Comparison of ENCODE assay signal across 9 cellular contexts in genomic region chr3:123489400-123490004, GRCh38. TPM values are rescaled to one million over a fixed set of nuclear protein-coding genes. Genes with fewer than 3 reads are reported as not detected.
DNase-seq lines count a peak whose midpoint lies in the region; ATAC-seq, FAIRE-seq and TF ChIP-seq lines count a peak whose summit lies in the region.
"Had no signal": no experiment of that assay in that cellular context is flagged by ENCODE, and none has a peak within 500 bp of the region (broad histone marks: within the 10 kb centered on the region; RNA-seq: fewer than 3 reads in every experiment).

No MANE protein-coding gene starts in this region.

- peaks cover 9 to 19% of the 10 kb centered on the region in 2 donors for H3K4me1 Mint-ChIP-seq in effector memory CD8-positive, alpha-beta T cell (ENCODE audit: low read depth in 2 of 2)

- POLR2A ChIA-PET in A549 (lab: Yijun Ruan, JAX) = no interaction called here

- H3K27me3 Mint-ChIP-seq in effector memory CD8-positive, alpha-beta T cell = peaks cover 6 to 12% of the 10 kb centered on the region in 2 donors

- no peaks in the 10 kb centered on the region for H3K9me3 ChIP-seq in A549

- H3K4me1 ChIP-seq in A549 = no peaks in the 10 kb centered on the region

- TF ChIP-seq EP300 in A549 (IDR thresholded peaks at IDR 0.05) = no peak

- no peak overlapping the region for H3K4me3 Mint-ChIP-seq in effector memory CD8-positive, alpha-beta T cell

- H3K4me2 ChIP-seq in A549 = no peak overlapping the region

- CTCF ChIA-PET in A549 (lab: Yijun Ruan, JAX) = interaction anchor here (0.6 to 12.9 kb wide), 40 partner anchors 9 to 408 kb away, joined by 3 to 189 read pairs (median 4); partner anchors contain the start of gene ADCY5

- TF ChIP-seq CTCF in A549 (IDR thresholded peaks at IDR 0.05) (peak; percentile 87), GM12874 (IDR thresholded peaks at IDR 0.05; ENCODE audit: insufficient read depth, low read depth, low read length) (peak; percentile 85), WI38 (IDR thresholded peaks at IDR 0.05; ENCODE audit: low read depth, low read length) (peak; percentile 94)

- no peak overlapping the region for H3K27ac Mint-ChIP-seq in effector memory CD8-positive, alpha-beta T cell

- DNase-seq in A549 (ENCODE audit: low read depth in 1 of 2, low spot score in 1 of 2) = peak; percentile 60 to 68
- peak; percentile 22 for DNase-seq in NCI-H2107 (lab: John Stamatoyannopoulos, UW)
- DNase-seq in effector memory CD8-positive, alpha-beta T cell = peak; percentile 15 to 46 (median 21)
- peak; percentile 82 for DNase-seq in medulla oblongata (ENCODE audit: extremely low spot score)
- DNase-seq in stimulated activated naive CD4-positive, alpha-beta T cell treated with Interleukin-2 at 50 U/mL for 16 hours (lab: John Stamatoyannopoulos, UW) = peak; percentile 0

- ATAC-seq in A549 (peak; percentile 81 to 88), GM18868 (IDR thresholded peaks at IDR 0.05; ENCODE audit: unreplicated experiment) (no peak)
- no peak for ATAC-seq in effector memory CD8-positive, alpha-beta T cell (replicated peaks)

- FAIRE-seq in A549 (lab: Jason Lieb, UNC) = no peak
- FAIRE-seq: islet of Langerhans had no signal

- 9% methylated on average over 8 of the region's 8 CpGs for WGBS in A549 (ENCODE audit: missing lambda C conversion rate)

- TF ChIP-seq RAD21 in A549 (conservative IDR thresholded peaks at IDR 0.05 in 1 of 2, IDR thresholded peaks at IDR 0.05 in 1 of 2) = peak; percentile 92 to 94

- no peaks in the 10 kb centered on the region for H3K9me3 Mint-ChIP-seq in effector memory CD8-positive, alpha-beta T cell

- TF ChIP-seq POLR2A in A549 (IDR thresholded peaks at IDR 0.05; ENCODE audit: low read length) = no peak

- H3K27ac ChIP-seq in A549 = no peak overlapping the region

- H3K36me3 Mint-ChIP-seq in effector memory CD8-positive, alpha-beta T cell (ENCODE audit: insufficient read depth) = peaks cover 6% of the 10 kb centered on the region

- no peak overlapping the region for H3K4me3 ChIP-seq in A549
- no peak overlapping the region for H3K4me3 ChIP-seq in WI38 (ENCODE audit: low read depth, low read length)

TF ChIP-seq in A549, 52 proteins besides CTCF, POLR2A, EP300 and RAD21:
- no peak for TF ChIP-seq KDM1A (IDR thresholded peaks at IDR 0.05; ENCODE audit: low read depth)
- TF ChIP-seq FOSL2 (IDR thresholded peaks at IDR 0.05) = no peak
- no peak for TF ChIP-seq FOSL2 (CRISPR knock-in tag; IDR thresholded peaks at IDR 0.05)
- no peak for TF ChIP-seq E2F6 (IDR thresholded peaks at IDR 0.05; ENCODE audit: borderline replicate concordance, low read depth)
- peak; percentile 84 for TF ChIP-seq SMC3 (IDR thresholded peaks at IDR 0.05)
- no peak for TF ChIP-seq FOXS1 (CRISPR knock-in tag; IDR thresholded peaks at IDR 0.05)

RNA-seq across cellular contexts. Expression of gene ADCY5, which starts 40.6 kb away (rescaled TPM):
- polyA plus RNA-seq in A549 (2011; rRNA removed) (0.68 and 0.70 TPM in 2 replicates), A549 (2017; fragmentation: RNase III; extraction: RNeasy Plus Mini Kit Qiagen cat#74134 plus additional on column Dnase treatment) (0.38 to 0.57 TPM (median 0.46 TPM) in 3 replicates)
- polyA plus RNA-seq in A549 (2012; cell fraction: cytosol; rRNA removed) = 0.36 and 1.0 TPM in 2 replicates
- 0.88 and 1.2 TPM in 2 replicates for polyA plus RNA-seq in A549 (2012; cell fraction: nucleus; rRNA removed)
- 3.9 and 6.3 TPM in 2 replicates for polyA minus RNA-seq in A549 (2011; rRNA and poly(A)+ RNA removed)

Comparison
In these comparisons a context has a peak if more than half of its experiments do, and no peak if none do; other contexts are left out.
1. ATAC-seq: peak in A549 (2 of 2); none in effector memory CD8-positive, alpha-beta T cell (single experiment) and GM18868 (single experiment).
2. DNase-seq: peak in every context shown above with its lines; median percentile 82 in medulla oblongata; 64 in A549; 22 in NCI-H2107; 21 in effector memory CD8-positive, alpha-beta T cell; 0 in stimulated activated naive CD4-positive, alpha-beta T cell treated with Interleukin-2 at 50 U/mL for 16 hours.
3. Peak in every context shown above with its lines, with median percentiles within 50 percentile points of each other: CTCF ChIP-seq.